Comparison of ENCODE assay signal across 25 cellular contexts in genomic region chr7:117979954-117980497, GRCh38.
DNase-seq lines count a peak whose midpoint lies in the region; ATAC-seq, FAIRE-seq and TF ChIP-seq lines count a peak whose summit lies in the region.
"Had no signal": no experiment of that assay in that cellular context is flagged by ENCODE, and none has a peak within 500 bp of the region (broad histone marks: within the 10 kb centered on the region; RNA-seq: fewer than 3 reads in every experiment).

No MANE protein-coding gene starts in this region.

- H3K27ac ChIP-seq in esophagus (ENCODE audit: low read depth in 2 of 2, low read length in 1 of 2) = peak overlapping the region; percentile 51 to 70
- no peak overlapping the region for H3K27ac ChIP-seq in keratinocyte (ENCODE audit: control insufficient read depth, insufficient read depth, low read length)
- H3K27ac ChIP-seq: C4-2B, GM23248 had no signal

- no peaks in the 10 kb centered on the region for H3K9me1 ChIP-seq in keratinocyte (ENCODE audit: control insufficient read depth, extremely low read depth, insufficient read depth, low read length)

- no peak overlapping the region for H3K27ac Mint-ChIP-seq in stimulated activated memory B cell treated with anti-CD40 and anti-IgM and Interleukin-4, amounts not matched to agents 10 μg/mL and 1 μg/mL and 100 μg/mL, for 72 hours
- H3K27ac Mint-ChIP-seq: CD4-positive, alpha-beta T cell; HFFc6; IgD-negative memory B cell had no signal

- H3K36me3 ChIP-seq in bronchial epithelial cell (ENCODE audit: control insufficient read depth, insufficient read depth, low read length) (no peaks in the 10 kb centered on the region), esophagus (ENCODE audit: control insufficient read depth in 2 of 2, insufficient read depth in 2 of 2, low read length in 1 of 2) (no peaks in the 10 kb centered on the region), keratinocyte (ENCODE audit: control insufficient read depth in 2 of 2, extremely low read depth in 1 of 2, insufficient read depth in 2 of 2, low read length in 2 of 2) (no peaks in the 10 kb centered on the region)

- H3K79me2 ChIP-seq in keratinocyte (ENCODE audit: control insufficient read depth, insufficient read depth, low read length) = no peaks in the 10 kb centered on the region

- peak overlapping the region; percentile 31 for H2AFZ ChIP-seq in keratinocyte (ENCODE audit: control insufficient read depth, low read length)
- H2AFZ ChIP-seq: GM23248 had no signal

- 46 to 52% methylated on average over 4 of the region's 4 CpGs for WGBS in esophagus, 2 donors

- dilution Hi-C loops in keratinocyte (cut with MboI; ENCODE audit: extremely low pct_ligation_motif_present, low sequenced_read_pairs) = no loop called here

- no peak overlapping the region for H3K4me2 ChIP-seq in keratinocyte (ENCODE audit: control insufficient read depth, extremely low read depth, insufficient read depth, low read depth, low read length)

- H3K27me3 ChIP-seq in bronchial epithelial cell (ENCODE audit: control insufficient read depth, insufficient read depth, low read length) = no peaks in the 10 kb centered on the region
- H3K27me3 ChIP-seq in esophagus (ENCODE audit: control insufficient read depth in 1 of 2, insufficient read depth in 2 of 2, low read length in 2 of 2) = no peaks in the 10 kb centered on the region
- no peaks in the 10 kb centered on the region for H3K27me3 ChIP-seq in keratinocyte (ENCODE audit: control insufficient read depth, extremely low read depth, insufficient read depth, low read length)

- FAIRE-seq in bronchial epithelial cell (lab: Jason Lieb, UNC) = no peak
- FAIRE-seq in keratinocyte (lab: Jason Lieb, UNC) = no peak
- FAIRE-seq: A204.1, D721Med, GM12892, GM18507, HepG2 had no signal

- H3K9me3 ChIP-seq in esophagus (ENCODE audit: control insufficient read depth in 2 of 2, insufficient read depth in 1 of 2, low read depth in 1 of 2, low read length in 1 of 2) (no peaks in the 10 kb centered on the region), keratinocyte (ENCODE audit: control insufficient read depth, low read depth, low read length) (no peaks in the 10 kb centered on the region)
- H3K9me3 ChIP-seq: Caco-2 had no signal

- H3K27me3 Mint-ChIP-seq in stimulated activated memory B cell treated with anti-CD40 and anti-IgM and Interleukin-4, amounts not matched to agents 10 μg/mL and 1 μg/mL and 100 μg/mL, for 72 hours = no peaks in the 10 kb centered on the region

- no peaks in the 10 kb centered on the region for H4K20me1 ChIP-seq in keratinocyte (ENCODE audit: control insufficient read depth, extremely low read depth, insufficient read depth, low read length)

- H3K4me3 ChIP-seq in bronchial epithelial cell (ENCODE audit: low read depth, low read length) (no peak overlapping the region), esophagus (ENCODE audit: low read depth in 1 of 2, low read length in 2 of 2) (no peak overlapping the region), keratinocyte (ENCODE audit: control insufficient read depth in 2 of 3, extremely low read depth in 1 of 3, insufficient read depth in 2 of 3, low read depth in 1 of 3, low read length in 3 of 3) (no peak overlapping the region)
- H3K4me3 ChIP-seq: GM23248 had no signal

- no peaks in the 10 kb centered on the region for H3K4me1 Mint-ChIP-seq in stimulated activated memory B cell treated with anti-CD40 and anti-IgM and Interleukin-4, amounts not matched to agents 10 μg/mL and 1 μg/mL and 100 μg/mL, for 72 hours
- H3K4me1 Mint-ChIP-seq: IgD-negative memory B cell had no signal

- H3K9me3 Mint-ChIP-seq in stimulated activated memory B cell treated with anti-CD40 and anti-IgM and Interleukin-4, amounts not matched to agents 10 μg/mL and 1 μg/mL and 100 μg/mL, for 72 hours = peaks cover 2% of the 10 kb centered on the region

- H3K4me3 Mint-ChIP-seq in stimulated activated memory B cell treated with anti-CD40 and anti-IgM and Interleukin-4, amounts not matched to agents 10 μg/mL and 1 μg/mL and 100 μg/mL, for 72 hours = no peak overlapping the region
- H3K4me3 Mint-ChIP-seq: CD4-positive, alpha-beta T cell; HFFc6; IgD-negative memory B cell had no signal

- DNase-seq in bronchial epithelial cell (ENCODE audit: low read depth) (peak; percentile 60), keratinocyte (ENCODE audit: low read depth, low spot score) (no peak)
- DNase-seq in NK-92 treated with Interleukin-12 subunit alpha and Interleukin-12 subunit beta, amount 100 ng/mL, for 24 hours (lab: John Stamatoyannopoulos, UW) = no peak
- DNase-seq: ACHN; AML-193; Caco-2; CD4-positive, alpha-beta T cell; DMS153; DMS79; GDM1; GM23248; H7; HFFc6 had no signal

- H3K9ac ChIP-seq in keratinocyte (ENCODE audit: control insufficient read depth, extremely low read depth, insufficient read depth, low read length) = no peak overlapping the region
- H3K9ac ChIP-seq: GM23248 had no signal

- no peaks in the 10 kb centered on the region for H3K36me3 Mint-ChIP-seq in stimulated activated memory B cell treated with anti-CD40 and anti-IgM and Interleukin-4, amounts not matched to agents 10 μg/mL and 1 μg/mL and 100 μg/mL, for 72 hours

- H3K4me1 ChIP-seq in esophagus (ENCODE audit: control insufficient read depth in 2 of 2, insufficient read depth in 2 of 2, low read length in 1 of 2) (peaks cover 0 to 4% of the 10 kb centered on the region in 2 donors), keratinocyte (ENCODE audit: control insufficient read depth, extremely low read depth, insufficient read depth, low read length) (no peaks in the 10 kb centered on the region)
- H3K4me1 ChIP-seq: Caco-2 had no signal

- ATAC-seq in HG03108 (IDR thresholded peaks at IDR 0.05; ENCODE audit: unreplicated experiment) = no peak
- no peak for ATAC-seq in HG03520 (IDR thresholded peaks at IDR 0.05; ENCODE audit: unreplicated experiment)
- ATAC-seq in stimulated activated memory B cell treated with anti-CD40 and anti-IgM and Interleukin-4, amounts not matched to agents 10 μg/mL and 1 μg/mL and 100 μg/mL, for 72 hours = no peak
- ATAC-seq: HCT116, HepG2 had no signal

- no peak for TF ChIP-seq CTCF in bronchial epithelial cell (IDR thresholded peaks at IDR 0.05; ENCODE audit: insufficient read depth, low read length, severe bottlenecking)
- TF ChIP-seq CTCF in keratinocyte (optimal IDR thresholded peaks at IDR 0.05 in 1 of 3, IDR thresholded peaks at IDR 0.05 in 1 of 3, conservative IDR thresholded peaks at IDR 0.05 in 1 of 3; ENCODE audit: extremely low read depth in 1 of 3, insufficient read depth in 2 of 3, low read length in 3 of 3) = no peak
